Comparison of ENCODE assay signal across 7 cellular contexts in genomic region chr5:32537437-32538029, GRCh38. TPM values are rescaled to one million over a fixed set of nuclear protein-coding genes. Genes with fewer than 3 reads are reported as not detected.
DNase-seq lines count a peak whose midpoint lies in the region; ATAC-seq, FAIRE-seq and TF ChIP-seq lines count a peak whose summit lies in the region.
"Not testable (repeated sequence)": the region's sequence is repeated elsewhere in the genome, so short reads cannot be mapped to it uniquely, and the experiment has no call there.

No MANE protein-coding gene starts in this region.

- DNase-seq in GM12891 (ENCODE audit: insufficient read length, low spot score); MM.1S; T-cell; keratinocyte (ENCODE audit: low read depth, low spot score): not testable (repeated sequence)
- DNase-seq in astrocyte (ENCODE audit: low read depth): peak; percentile 68

- not testable (repeated sequence) for H3K36me3 ChIP-seq in MM.1S (replicated peaks; ENCODE audit: insufficient read depth, low read length); astrocyte (ENCODE audit: insufficient read depth, low read length); keratinocyte (ENCODE audit: control insufficient read depth in 2 of 2, extremely low read depth in 1 of 2, insufficient read depth in 2 of 2, low read length in 2 of 2)

- H3K9me2 ChIP-seq in MM.1S (replicated peaks; ENCODE audit: insufficient read depth, low read length): not testable (repeated sequence)

- H3K9me3 Mint-ChIP-seq in T-cell; astrocyte (ENCODE audit: unreplicated experiment): not testable (repeated sequence)

- dilution Hi-C loops in keratinocyte (cut with MboI; ENCODE audit: extremely low pct_ligation_motif_present, low sequenced_read_pairs): not testable (repeated sequence)

- not testable (repeated sequence) for TF ChIP-seq POLR2A in GM12891 (IDR thresholded peaks at IDR 0.05; ENCODE audit: low read depth, low read length)

- peaks cover 47 to 66% (median 63%) of the 10 kb centered on the region in 3 donors for H3K4me1 Mint-ChIP-seq in T-cell
- H3K4me1 Mint-ChIP-seq in astrocyte (ENCODE audit: low read depth, unreplicated experiment): not testable (repeated sequence)

- H2AFZ ChIP-seq in MM.1S (ENCODE audit: low read length); astrocyte (ENCODE audit: low read depth, low read length); keratinocyte (ENCODE audit: control insufficient read depth, low read length): not testable (repeated sequence)

- peaks cover 71% of the 10 kb centered on the region for H3F3A ChIP-seq in MM.1S (ENCODE audit: insufficient read depth, low read length)

- H3K27me3 Mint-ChIP-seq in T-cell; astrocyte (ENCODE audit: low read depth, unreplicated experiment): not testable (repeated sequence)

- not testable (repeated sequence) for TF ChIP-seq CTCF in MM.1S (IDR thresholded peaks at IDR 0.05; ENCODE audit: low read length); astrocyte (IDR thresholded peaks at IDR 0.05; ENCODE audit: insufficient read depth, low read depth, low read length); keratinocyte (optimal IDR thresholded peaks at IDR 0.05 in 1 of 3, IDR thresholded peaks at IDR 0.05 in 1 of 3, conservative IDR thresholded peaks at IDR 0.05 in 1 of 3; ENCODE audit: extremely low read depth in 1 of 3, insufficient read depth in 2 of 3, low read length in 3 of 3)

- peak overlapping the region; percentile 52 for H3K9ac ChIP-seq in MM.1S (ENCODE audit: low read length)
- H3K9ac ChIP-seq in astrocyte (ENCODE audit: low read length); keratinocyte (ENCODE audit: control insufficient read depth, extremely low read depth, insufficient read depth, low read length): not testable (repeated sequence)

- POLR2A ChIA-PET in T-cell (lab: Charles Lee): interaction anchor here in 1 of 2 donors (0.8 kb wide), 1 partner anchor 12 kb away, joined by 4 read pairs; no protein-coding TSS in a partner anchor

- not testable (repeated sequence) for H3K9me1 ChIP-seq in keratinocyte (ENCODE audit: control insufficient read depth, extremely low read depth, insufficient read depth, low read length)

- peak overlapping the region; percentile 97 for H3K27ac ChIP-seq in MM.1S (ENCODE audit: low read length)
- not testable (repeated sequence) for H3K27ac ChIP-seq in astrocyte (ENCODE audit: low read depth, low read length); keratinocyte (ENCODE audit: control insufficient read depth, insufficient read depth, low read length)

- peaks cover 92% of the 10 kb centered on the region for H3K4me1 ChIP-seq in MM.1S (ENCODE audit: low read length)
- not testable (repeated sequence) for H3K4me1 ChIP-seq in astrocyte (ENCODE audit: insufficient read depth, low read length); keratinocyte (ENCODE audit: control insufficient read depth, extremely low read depth, insufficient read depth, low read length)

- not testable (repeated sequence) for H3K4me3 Mint-ChIP-seq in T-cell; astrocyte (ENCODE audit: unreplicated experiment)

- peak overlapping the region; percentile 71 to 74 for H3K27ac Mint-ChIP-seq in T-cell
- not testable (repeated sequence) for H3K27ac Mint-ChIP-seq in astrocyte (ENCODE audit: unreplicated experiment)

- CTCF ChIA-PET in T-cell (lab: Charles Lee): interaction anchor here (0.6 to 0.8 kb wide), 3 partner anchors 52 to 61 kb away, joined by 3 to 4 read pairs (median 3); no protein-coding TSS in a partner anchor

- H3K4me2 ChIP-seq in MM.1S (ENCODE audit: low read depth, low read length): peak overlapping the region; percentile 88
- H3K4me2 ChIP-seq in astrocyte (ENCODE audit: low read length); keratinocyte (ENCODE audit: control insufficient read depth, extremely low read depth, insufficient read depth, low read depth, low read length): not testable (repeated sequence)

- not testable (repeated sequence) for H3K9me3 ChIP-seq in MM.1S (replicated peaks; ENCODE audit: insufficient read depth, low read length); astrocyte (ENCODE audit: insufficient read depth, low read depth, low read length); keratinocyte (ENCODE audit: control insufficient read depth, low read depth, low read length)

- H3K27me3 ChIP-seq in MM.1S (replicated peaks; ENCODE audit: insufficient read depth, low read length); astrocyte (ENCODE audit: insufficient read depth, low read length); keratinocyte (ENCODE audit: control insufficient read depth, extremely low read depth, insufficient read depth, low read length): not testable (repeated sequence)

- peak overlapping the region; percentile 16; the same call in 1 of the 2 replicates for H3K4me3 ChIP-seq in MM.1S (ENCODE audit: low read length)
- not testable (repeated sequence) for H3K4me3 ChIP-seq in astrocyte (ENCODE audit: insufficient read depth, low read depth, low read length); keratinocyte (ENCODE audit: control insufficient read depth in 2 of 3, extremely low read depth in 1 of 3, insufficient read depth in 2 of 3, low read depth in 1 of 3, low read length in 3 of 3)

- peaks cover 78% of the 10 kb centered on the region for H3K79me2 ChIP-seq in MM.1S (ENCODE audit: low read length)
- H3K79me2 ChIP-seq in astrocyte (ENCODE audit: insufficient read depth, low read length); keratinocyte (ENCODE audit: control insufficient read depth, insufficient read depth, low read length): not testable (repeated sequence)

- ATAC-seq in GM21515 (IDR thresholded peaks at IDR 0.05; ENCODE audit: unreplicated experiment): peak; percentile 6
- peak; percentile 20 for ATAC-seq in HG03060 (IDR thresholded peaks at IDR 0.05; ENCODE audit: low read depth, unreplicated experiment)
- ATAC-seq in T-cell (replicated peaks in 1 of 4): peak; percentile 23 to 62 (median 38)

- not testable (repeated sequence) for H3K36me3 Mint-ChIP-seq in T-cell; astrocyte (ENCODE audit: low read depth, unreplicated experiment)

- not testable (repeated sequence) for H4K20me1 ChIP-seq in MM.1S (ENCODE audit: insufficient read depth, low read length); astrocyte (ENCODE audit: insufficient read depth, low read length); keratinocyte (ENCODE audit: control insufficient read depth, extremely low read depth, insufficient read depth, low read length)

- FAIRE-seq in GM12891 (lab: Jason Lieb, UNC) (peak; percentile 74), keratinocyte (lab: Jason Lieb, UNC) (peak; percentile 61)
- FAIRE-seq in astrocyte (lab: Jason Lieb, UNC): not testable (repeated sequence)

TF ChIP-seq in GM12891, 5 proteins besides CTCF, POLR2A, EP300 and RAD21:
- TF ChIP-seq SPI1 (IDR thresholded peaks at IDR 0.05; ENCODE audit: low read depth, low read length): 0 out of 2 replicates have a peak, but pooled peaks have one; percentile 12

RNA-seq across cellular contexts. Expression of gene SUB1, which starts 47.8 kb away (rescaled TPM):
- polyA plus RNA-seq in GM12891 (2012; ENCODE audit: low read depth, missing spikeins): 407 TPM
- total RNA-seq in T-cell (100 to 1,000 TPM; 178 to 339 (median 203) TPM), astrocyte (219 and 235 TPM in 2 replicates)
- polyA plus RNA-seq in keratinocyte: 150 to 432 TPM (median 162 TPM) in 3 replicates
- polyA plus RNA-seq in keratinocyte (2011; ENCODE audit: low read depth): 131 TPM
- polyA plus RNA-seq in keratinocyte (2011; cell fraction: cytosol; rRNA removed): 254 and 350 TPM in 2 replicates
- 71.4 and 177 TPM in 2 replicates for polyA plus RNA-seq in keratinocyte (2011; cell fraction: nucleus; rRNA removed)
- polyA plus RNA-seq in keratinocyte (2012; ENCODE audit: low replicate concordance): 194 and 252 TPM in 2 replicates
- polyA minus RNA-seq in keratinocyte: 2.4 to 28.7 TPM (median 11.3 TPM) in 3 replicates
- 19.0 TPM for polyA minus RNA-seq in keratinocyte (2011; cell fraction: cytosol; rRNA and poly(A)+ RNA removed)
- 10.9 and 22.6 TPM in 2 replicates for polyA minus RNA-seq in keratinocyte (2011; cell fraction: nucleus; rRNA and poly(A)+ RNA removed)
